Comparison of ENCODE assay signal across 9 cellular contexts in the genomic region with DNA sequence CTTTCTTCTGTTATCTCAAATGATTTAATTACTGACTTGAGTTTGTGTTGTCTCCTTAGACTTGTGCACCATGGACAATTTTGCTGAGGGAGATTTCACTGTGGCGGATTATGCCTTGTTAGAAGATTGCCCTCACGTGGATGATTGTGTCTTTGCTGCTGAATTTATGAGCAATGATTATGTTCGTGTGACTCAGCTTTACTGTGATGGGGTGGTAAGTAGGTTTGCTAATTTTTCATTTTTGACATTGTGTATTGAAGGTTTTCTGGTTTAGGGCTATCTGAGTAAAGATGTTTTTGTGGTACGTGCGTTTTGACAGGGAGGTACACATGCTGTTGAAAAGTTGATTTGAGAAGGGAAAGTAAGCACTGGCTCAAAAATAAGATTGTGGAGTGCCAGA. TPM values are rescaled to one million over a fixed set of nuclear protein-coding genes. Genes with fewer than 3 reads are reported as not detected.
DNase-seq lines count a peak whose midpoint lies in the region; ATAC-seq and TF ChIP-seq lines count a peak whose summit lies in the region.
"Had no signal": no experiment of that assay in that cellular context is flagged by ENCODE, and none has a peak within 500 bp of the region (broad histone marks: within the 10 kb centered on the region; RNA-seq: fewer than 3 reads in every experiment).

No MANE protein-coding gene starts in this region.

- no peak overlapping the region for H3K4me3 ChIP-seq in GM23338
- no peak overlapping the region for H3K4me3 ChIP-seq in heart right ventricle
- H3K4me3 ChIP-seq in prostate gland, result no peak overlapping the region

- no peaks in the 10 kb centered on the region for H4K20me1 ChIP-seq in GM23338 (replicated peaks; ENCODE audit: insufficient read depth)

- no peaks in the 10 kb centered on the region for H3K36me3 ChIP-seq in GM23338 (ENCODE audit: insufficient read depth)
- peaks cover 0 to 45% (median 8%) of the 10 kb centered on the region in 9 donors for H3K36me3 ChIP-seq in heart right ventricle
- H3K36me3 ChIP-seq in prostate gland, result no peaks in the 10 kb centered on the region

- H3K9me3 Mint-ChIP-seq in GM23338, result no peaks in the 10 kb centered on the region

- 53 to 55% methylated on average over 5 of the region's 5 CpGs for WGBS in heart right ventricle, 2 donors
- 57% methylated on average over 5 of the region's 5 CpGs for WGBS in prostate gland

- H3K79me2 ChIP-seq in GM23338 (replicated peaks; ENCODE audit: insufficient read depth), result no peaks in the 10 kb centered on the region

- no peaks in the 10 kb centered on the region for H3K27me3 Mint-ChIP-seq in GM23338 (ENCODE audit: insufficient read depth, low read depth, poor library complexity)

- TF ChIP-seq CTCF in 22Rv1 (IDR thresholded peaks at IDR 0.05), result peak; percentile 44
- TF ChIP-seq CTCF in GM23338 (conservative IDR thresholded peaks at IDR 0.05; ENCODE audit: low read depth in 2 of 2), result peak; percentile 37 to 50; a peak in 3 of 4 replicates
- TF ChIP-seq CTCF in heart right ventricle (IDR thresholded peaks at IDR 0.05), result peak in 8 of 9 donors; percentile 13 to 56 (median 32)
- TF ChIP-seq CTCF in prostate gland (IDR thresholded peaks at IDR 0.05), result peak in 1 of 4 experiments; percentile 31

- no peak overlapping the region for H3K4me3 Mint-ChIP-seq in GM23338

- H3K36me3 Mint-ChIP-seq in GM23338 (ENCODE audit: low read depth), result no peaks in the 10 kb centered on the region

- TF ChIP-seq POLR2A in prostate gland (IDR thresholded peaks at IDR 0.05), result no peak

- H3K9me3 ChIP-seq in heart right ventricle, result no peaks in the 10 kb centered on the region
- no peaks in the 10 kb centered on the region for H3K9me3 ChIP-seq in prostate gland

- H3K4me2 ChIP-seq in GM23338, result no peak overlapping the region

- intact Hi-C loops in heart right ventricle (cut with DNase I) (no loop called here), prostate gland (cut with DNase I) (no loop called here)

- H3K4me1 ChIP-seq in GM23338 (ENCODE audit: insufficient read depth) (no peaks in the 10 kb centered on the region), heart right ventricle (peaks cover 3 to 31% (median 17%) of the 10 kb centered on the region in 9 donors), prostate gland (replicated peaks) (peaks cover 7% of the 10 kb centered on the region)

- no peaks in the 10 kb centered on the region for H3K4me1 Mint-ChIP-seq in GM23338

- no peaks in the 10 kb centered on the region for H3K27me3 ChIP-seq in GM23338 (ENCODE audit: insufficient read depth)
- no peaks in the 10 kb centered on the region for H3K27me3 ChIP-seq in heart right ventricle
- H3K27me3 ChIP-seq in prostate gland (replicated peaks; ENCODE audit: insufficient read depth), result no peaks in the 10 kb centered on the region

- no peak overlapping the region for H3K27ac ChIP-seq in 22Rv1
- H3K27ac ChIP-seq in GM23338 (ENCODE audit: low read depth), result no peak overlapping the region
- no peak overlapping the region for H3K27ac ChIP-seq in heart right ventricle
- no peak overlapping the region for H3K27ac ChIP-seq in prostate gland

- DNase-seq in GM23338 (ENCODE audit: low spot score) (peak; percentile 15), SW480 (ENCODE audit: low spot score) (peak; percentile 59), heart right ventricle (no peak), prostate gland (ENCODE audit: low spot score) (no peak), NCI-H524 treated with DMSO at 0.1 percent for 48 hours (lab: John Stamatoyannopoulos, UW) (no peak)
- DNase-seq: NCI-H1048 had no signal

- no peaks in the 10 kb centered on the region for H3F3A ChIP-seq in GM23338 (replicated peaks; ENCODE audit: low read depth)

- no peak overlapping the region for H2AFZ ChIP-seq in GM23338

- no peak overlapping the region for H3K27ac Mint-ChIP-seq in GM23338

- H3K9me2 ChIP-seq in GM23338 (ENCODE audit: insufficient read depth), result no peaks in the 10 kb centered on the region

- ATAC-seq in GM23338 (no peak), heart right ventricle (peak in 2 of 8 donors; percentile 46 to 75), HG02623 (IDR thresholded peaks at IDR 0.05; ENCODE audit: unreplicated experiment) (no peak), GM18511 (IDR thresholded peaks at IDR 0.05; ENCODE audit: unreplicated experiment) (no peak)

TF ChIP-seq in GM23338, 12 proteins besides CTCF, POLR2A, EP300 and RAD21:
- TF ChIP-seq CREB1 (CRISPR knock-in tag; IDR thresholded peaks at IDR 0.05; ENCODE audit: low read depth) (no peak), POLR2AphosphoS5 (IDR thresholded peaks at IDR 0.05; ENCODE audit: low read depth) (no peak), ZNF114 (CRISPR knock-in tag; IDR thresholded peaks at IDR 0.05) (no peak), EZH2phosphoT487 (IDR thresholded peaks at IDR 0.05; ENCODE audit: unreplicated experiment) (no peak), NANOG (IDR thresholded peaks at IDR 0.05; ENCODE audit: borderline replicate concordance) (no peak)
- TF ChIP-seq, protein P1, sequence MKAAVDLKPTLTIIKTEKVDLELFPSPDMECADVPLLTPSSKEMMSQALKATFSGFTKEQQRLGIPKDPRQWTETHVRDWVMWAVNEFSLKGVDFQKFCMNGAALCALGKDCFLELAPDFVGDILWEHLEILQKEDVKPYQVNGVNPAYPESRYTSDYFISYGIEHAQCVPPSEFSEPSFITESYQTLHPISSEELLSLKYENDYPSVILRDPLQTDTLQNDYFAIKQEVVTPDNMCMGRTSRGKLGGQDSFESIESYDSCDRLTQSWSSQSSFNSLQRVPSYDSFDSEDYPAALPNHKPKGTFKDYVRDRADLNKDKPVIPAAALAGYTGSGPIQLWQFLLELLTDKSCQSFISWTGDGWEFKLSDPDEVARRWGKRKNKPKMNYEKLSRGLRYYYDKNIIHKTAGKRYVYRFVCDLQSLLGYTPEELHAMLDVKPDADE (IDR thresholded peaks at IDR 0.05), result no peak

RNA-seq across cellular contexts. Expression of a gene that starts 14.1 kb away (rescaled TPM):
- total RNA-seq in GM23338 (2014; rRNA removed; shearing (Covaris generic)), result 26.8 and 48.6 TPM in 2 replicates
- polyA plus RNA-seq in GM23338 (2016; fragmentation: Nextera tagmentation; extraction: Ambion mirVana) (20.2 and 28.9 TPM in 2 replicates), heart right ventricle (10 to 100 TPM; 14.0 to 30.4 TPM)
- total RNA-seq in heart right ventricle (10 to 100 TPM; 33.1 to 62.1 (median 54.6) TPM), prostate gland (100 to 1,000 TPM; 169 to 201 TPM)

RNA-seq across cellular contexts. Expression of a gene that starts 14.3 kb away (rescaled TPM):
- total RNA-seq in GM23338 (2014; rRNA removed; shearing (Covaris generic)), result 4.9 and 5.2 TPM in 2 replicates
- polyA plus RNA-seq in GM23338 (2016; fragmentation: Nextera tagmentation; extraction: Ambion mirVana) (19.6 and 22.7 TPM in 2 replicates), heart right ventricle (10 to 100 TPM; 24.5 to 32.1 TPM)
- total RNA-seq in heart right ventricle (10 to 100 TPM; 33.9 to 41.8 (median 38.3) TPM), prostate gland (10 to 100 TPM; 18.0 to 54.5 TPM)

Comparison
In these comparisons a context has a peak if more than half of its experiments do, and no peak if none do; other contexts are left out.
1. DNase-seq: peak in GM23338 (single experiment) and SW480 (single experiment); none in heart right ventricle (0 of 2), prostate gland (single experiment) and NCI-H524 treated with DMSO at 0.1 percent for 48 hours (single experiment).